ENCODE assay signal across 1 cellular context in the genomic region with DNA sequence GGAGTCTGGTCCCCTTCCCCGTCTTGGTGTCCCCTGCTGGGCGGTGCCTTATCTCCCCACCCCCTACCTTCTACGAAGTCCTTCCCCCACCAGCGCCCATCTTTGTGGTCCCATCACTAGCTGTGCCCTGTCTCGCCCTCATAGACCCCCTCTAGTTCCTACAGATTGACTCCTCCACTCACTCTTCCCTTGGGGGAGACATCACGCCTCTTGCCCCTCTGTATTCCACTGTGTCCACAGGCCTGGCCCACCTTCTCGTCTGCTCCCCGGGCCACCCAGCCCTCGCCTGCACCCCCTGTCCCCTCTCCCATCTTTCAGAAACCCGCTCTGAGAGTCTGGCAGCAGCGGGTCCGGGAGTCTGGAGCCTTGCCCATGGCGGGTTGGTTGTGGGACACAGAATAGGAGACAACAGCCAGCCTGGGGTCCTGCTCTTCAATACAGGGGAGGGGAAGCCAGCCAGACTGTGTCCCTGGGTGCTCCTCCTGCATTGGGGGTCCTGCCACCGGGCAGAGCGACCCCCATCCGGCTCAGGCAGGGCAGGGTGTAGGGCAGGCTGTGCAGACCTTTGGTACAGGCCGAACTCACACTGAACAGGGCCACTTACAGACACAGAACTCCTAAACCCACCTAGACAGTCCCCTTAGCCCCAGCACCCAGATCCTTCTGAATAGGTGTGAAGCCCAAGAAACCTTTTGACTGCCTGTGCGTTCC.
TF ChIP-seq lines count a peak whose summit lies in the region.

No MANE protein-coding gene starts in this region.

TF ChIP-seq in K562, 482 proteins besides CTCF, POLR2A, EP300 and RAD21 (continued from another document):
- TF ChIP-seq AFF1 (IDR thresholded peaks at IDR 0.05; ENCODE audit: low read depth in 1 of 2, partially characterized antibody in 2 of 2) (no peak), ZNF507 (tag; conservative IDR thresholded peaks at IDR 0.05) (no peak), TEAD4 (IDR thresholded peaks at IDR 0.05; ENCODE audit: low read length) (no peak), TEAD4 (CRISPR knock-in tag; IDR thresholded peaks at IDR 0.05; ENCODE audit: borderline replicate concordance) (no peak), RCOR1 (IDR thresholded peaks at IDR 0.05; ENCODE audit: borderline replicate concordance in 1 of 2, low read depth in 2 of 2, low read length in 2 of 2) (no peak), CREB5 (CRISPR knock-in tag; IDR thresholded peaks at IDR 0.05) (no peak), ETS2 (tag; IDR thresholded peaks at IDR 0.05; ENCODE audit: borderline replicate concordance, poor library complexity, severe bottlenecking) (peak; percentile 20), TGIF2 (CRISPR knock-in tag; IDR thresholded peaks at IDR 0.05) (no peak), KLF6 (CRISPR knock-in tag; IDR thresholded peaks at IDR 0.05; ENCODE audit: borderline replicate concordance) (no peak), MAZ (CRISPR knock-in tag; conservative IDR thresholded peaks at IDR 0.05 in 1 of 2, IDR thresholded peaks at IDR 0.05 in 1 of 2) (peak in 1 of 2 experiments; percentile 19; a peak in 1 of 4 replicates), TAL1 (IDR thresholded peaks at IDR 0.05) (no peak), JUNB (CRISPR knock-in tag; conservative IDR thresholded peaks at IDR 0.05) (no peak), RUNX1 (IDR thresholded peaks at IDR 0.05; ENCODE audit: low read depth) (no peak), NFRKB (IDR thresholded peaks at IDR 0.05; ENCODE audit: low read depth) (no peak), ZNF212 (CRISPR knock-in tag; IDR thresholded peaks at IDR 0.05) (no peak)
- TF ChIP-seq, protein P1, sequence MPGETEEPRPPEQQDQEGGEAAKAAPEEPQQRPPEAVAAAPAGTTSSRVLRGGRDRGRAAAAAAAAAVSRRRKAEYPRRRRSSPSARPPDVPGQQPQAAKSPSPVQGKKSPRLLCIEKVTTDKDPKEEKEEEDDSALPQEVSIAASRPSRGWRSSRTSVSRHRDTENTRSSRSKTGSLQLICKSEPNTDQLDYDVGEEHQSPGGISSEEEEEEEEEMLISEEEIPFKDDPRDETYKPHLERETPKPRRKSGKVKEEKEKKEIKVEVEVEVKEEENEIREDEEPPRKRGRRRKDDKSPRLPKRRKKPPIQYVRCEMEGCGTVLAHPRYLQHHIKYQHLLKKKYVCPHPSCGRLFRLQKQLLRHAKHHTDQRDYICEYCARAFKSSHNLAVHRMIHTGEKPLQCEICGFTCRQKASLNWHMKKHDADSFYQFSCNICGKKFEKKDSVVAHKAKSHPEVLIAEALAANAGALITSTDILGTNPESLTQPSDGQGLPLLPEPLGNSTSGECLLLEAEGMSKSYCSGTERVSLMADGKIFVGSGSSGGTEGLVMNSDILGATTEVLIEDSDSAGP (CRISPR knock-in tag; IDR thresholded peaks at IDR 0.05): no peak
- TF ChIP-seq, protein P2, sequence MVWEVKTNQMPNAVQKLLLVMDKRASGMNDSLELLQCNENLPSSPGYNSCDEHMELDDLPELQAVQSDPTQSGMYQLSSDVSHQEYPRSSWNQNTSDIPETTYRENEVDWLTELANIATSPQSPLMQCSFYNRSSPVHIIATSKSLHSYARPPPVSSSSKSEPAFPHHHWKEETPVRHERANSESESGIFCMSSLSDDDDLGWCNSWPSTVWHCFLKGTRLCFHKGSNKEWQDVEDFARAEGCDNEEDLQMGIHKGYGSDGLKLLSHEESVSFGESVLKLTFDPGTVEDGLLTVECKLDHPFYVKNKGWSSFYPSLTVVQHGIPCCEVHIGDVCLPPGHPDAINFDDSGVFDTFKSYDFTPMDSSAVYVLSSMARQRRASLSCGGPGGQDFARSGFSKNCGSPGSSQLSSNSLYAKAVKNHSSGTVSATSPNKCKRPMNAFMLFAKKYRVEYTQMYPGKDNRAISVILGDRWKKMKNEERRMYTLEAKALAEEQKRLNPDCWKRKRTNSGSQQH (CRISPR knock-in tag; IDR thresholded peaks at IDR 0.05): 0 out of 2 replicates have a peak, but pooled peaks have one; percentile 55
